ENCODE assay signal across 8 cellular contexts in the genomic region with DNA sequence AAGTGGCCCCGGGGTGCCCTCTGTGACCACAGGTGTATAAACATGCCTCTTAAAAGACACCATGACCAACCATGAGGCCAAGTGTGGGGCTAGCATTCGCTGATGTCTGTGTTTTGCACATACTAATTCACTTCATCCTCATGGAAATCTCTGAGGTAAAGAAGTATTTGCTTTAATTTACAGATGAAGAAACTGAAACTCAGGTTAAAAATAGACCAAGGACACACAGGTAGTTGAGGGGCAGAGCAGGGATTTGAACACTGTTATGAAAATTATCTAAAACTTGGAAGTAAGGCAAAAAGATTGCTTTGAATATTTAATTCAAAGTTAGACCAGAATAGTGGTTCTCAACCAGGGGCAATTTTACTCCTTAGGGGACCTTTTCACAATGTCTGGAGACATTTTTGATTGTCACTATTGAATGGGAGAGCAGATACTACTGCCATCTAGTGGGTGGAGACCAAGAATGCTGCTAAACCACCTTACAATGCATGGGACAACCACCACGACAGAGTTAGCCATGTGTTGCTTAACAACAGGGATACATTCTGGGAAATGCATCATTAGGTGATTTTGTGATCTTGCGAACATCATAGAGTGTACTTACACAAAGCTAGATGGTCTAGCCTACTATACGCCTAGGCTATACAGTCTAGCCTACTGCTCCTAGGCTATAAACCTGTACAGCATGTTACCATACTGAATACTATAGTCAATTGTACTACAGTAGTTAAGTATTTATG. TPM values are rescaled to one million over a fixed set of nuclear protein-coding genes. Genes with fewer than 3 reads are reported as not detected.
DNase-seq lines count a peak whose midpoint lies in the region; ATAC-seq and TF ChIP-seq lines count a peak whose summit lies in the region.

No MANE protein-coding gene starts in this region.

- H3K9me3 Mint-ChIP-seq in HFFc6 = peaks cover 8% of the 10 kb centered on the region
- H3K9me3 Mint-ChIP-seq in effector memory CD8-positive, alpha-beta T cell = no peaks in the 10 kb centered on the region

- H3K36me3 Mint-ChIP-seq in HFFc6 (ENCODE audit: low read depth) (0 out of 2 replicates have a peak, but pooled peaks cover 6% of the 10 kb centered on the region), T-helper 17 cell (ENCODE audit: low read depth) (peaks cover 5% of the 10 kb centered on the region)
- peaks cover 3% of the 10 kb centered on the region for H3K36me3 Mint-ChIP-seq in effector memory CD8-positive, alpha-beta T cell (ENCODE audit: insufficient read depth)

- no peaks in the 10 kb centered on the region for H3K9me3 ChIP-seq in T-helper 17 cell (ENCODE audit: control insufficient read depth, low read length, poor library complexity, severe bottlenecking)

- DNase-seq in AG08396 (ENCODE audit: low spot score) (peak; percentile 60), HFFc6 (peak; percentile 36), NCI-H1092 treated with DMSO at 0.1 percent for 48 hours (lab: John Stamatoyannopoulos, UW) (peak; percentile 46), T-helper 17 cell (peak in 1 of 3 donors; percentile 10), middle frontal gyrus (ENCODE audit: extremely low spot score, low spot score) (peak; percentile 35)
- peak; percentile 28 to 45 (median 33) for DNase-seq in effector memory CD8-positive, alpha-beta T cell

- ATAC-seq in T-helper 17 cell (peak; percentile 76), HG03045 (IDR thresholded peaks at IDR 0.05; ENCODE audit: unreplicated experiment) (no peak)
- ATAC-seq in effector memory CD8-positive, alpha-beta T cell (replicated peaks) = peak; percentile 67

- H3K4me3 Mint-ChIP-seq in HFFc6 (no peak overlapping the region), T-helper 17 cell (peak overlapping the region; percentile 15)
- H3K4me3 Mint-ChIP-seq in effector memory CD8-positive, alpha-beta T cell = no peak overlapping the region

- peak; percentile 86 for TF ChIP-seq CTCF in GM12872 (IDR thresholded peaks at IDR 0.05; ENCODE audit: insufficient read depth, low read depth, low read length)
- TF ChIP-seq CTCF in HFFc6 (IDR thresholded peaks at IDR 0.05) = peak; percentile 87

- H3K4me1 Mint-ChIP-seq in HFFc6 (ENCODE audit: low read depth) = peaks cover 10% of the 10 kb centered on the region
- H3K4me1 Mint-ChIP-seq in T-helper 17 cell = peaks cover 38% of the 10 kb centered on the region
- peaks cover 18% of the 10 kb centered on the region in 2 donors for H3K4me1 Mint-ChIP-seq in effector memory CD8-positive, alpha-beta T cell (ENCODE audit: low read depth in 2 of 2)

- H3K27ac Mint-ChIP-seq in HFFc6 (no peak overlapping the region), T-helper 17 cell (no peak overlapping the region)
- no peak overlapping the region for H3K27ac Mint-ChIP-seq in effector memory CD8-positive, alpha-beta T cell

- peaks cover 19% of the 10 kb centered on the region for H3K27me3 Mint-ChIP-seq in HFFc6 (ENCODE audit: insufficient read depth)
- peaks cover 9% of the 10 kb centered on the region for H3K27me3 Mint-ChIP-seq in T-helper 17 cell
- no peaks in the 10 kb centered on the region for H3K27me3 Mint-ChIP-seq in effector memory CD8-positive, alpha-beta T cell

RNA-seq across cellular contexts. Expression of a gene that starts 8.0 kb away (rescaled TPM):
- total RNA-seq in HFFc6 (2021; fragmentation: NEBNext Ultra II Directional; extraction: Animal tissue kit (Norgen Biotek cat#: 25700)) = 10 to 100 TPM; 17.3 to 22.3 (median 18.5) TPM
- total RNA-seq in T-helper 17 cell = 10 to 100 TPM; 11.7 to 16.2 TPM

RNA-seq across cellular contexts. Expression of a gene that starts 13.6 kb away (rescaled TPM):
- total RNA-seq in HFFc6 (2021; fragmentation: NEBNext Ultra II Directional; extraction: Animal tissue kit (Norgen Biotek cat#: 25700)) = not detected
- total RNA-seq in T-helper 17 cell = not detected
